Comparison of ENCODE assay signal across 17 cellular contexts in the genomic region with DNA sequence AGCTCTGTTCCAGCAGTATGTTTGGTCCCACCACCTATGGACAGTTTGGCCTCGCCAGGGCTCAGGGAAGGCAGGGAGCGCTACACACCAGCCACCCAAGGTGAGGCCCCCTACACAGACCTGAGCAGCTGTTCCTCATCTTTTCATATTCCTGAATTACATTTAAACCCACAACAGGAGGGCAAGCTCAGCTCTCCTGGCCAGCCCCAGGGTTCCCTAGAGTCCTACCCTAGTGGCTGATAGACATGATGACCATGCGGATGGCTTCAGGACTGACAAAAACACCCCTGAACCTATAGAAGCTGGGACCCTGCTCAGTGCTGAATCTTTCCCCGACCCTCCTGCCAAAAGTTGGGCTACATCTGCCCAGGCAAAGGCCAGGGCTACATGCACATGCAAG. TPM values are rescaled to one million over a fixed set of nuclear protein-coding genes. Genes with fewer than 3 reads are reported as not detected.
DNase-seq lines count a peak whose midpoint lies in the region; ATAC-seq, FAIRE-seq and TF ChIP-seq lines count a peak whose summit lies in the region.
"Had no signal": no experiment of that assay in that cellular context is flagged by ENCODE, and none has a peak within 500 bp of the region (broad histone marks: within the 10 kb centered on the region; RNA-seq: fewer than 3 reads in every experiment).

No MANE protein-coding gene starts in this region.

- no peak for TF ChIP-seq EP300 in K562 (IDR thresholded peaks at IDR 0.05; ENCODE audit: low read length)

- BruUV-seq in MCF 10A (replicated peaks; lab: Mats Ljungman, UMichigan) (no TSS peak), mammary epithelial cell (replicated peaks; lab: Mats Ljungman, UMichigan) (no TSS peak), K562 (replicated peaks; lab: Mats Ljungman, UMichigan) (no TSS peak)

- no peaks in the 10 kb centered on the region for H3K9me1 ChIP-seq in K562 (ENCODE audit: control insufficient read depth, insufficient read depth, low read length)

- H3K4me1 Mint-ChIP-seq in MCF 10A (ENCODE audit: insufficient read depth, unreplicated experiment) (peaks cover 7% of the 10 kb centered on the region), GM23338 (peaks cover 11% of the 10 kb centered on the region), osteocyte (ENCODE audit: unreplicated experiment) (peaks cover 6% of the 10 kb centered on the region)
- H3K4me1 Mint-ChIP-seq in activated T-cell treated with anti-CD3 and anti-CD28 coated beads, Interleukin-2, amount 50 U/mL, for 72 hours (ENCODE audit: low read depth): peaks cover 15% of the 10 kb centered on the region

- H3K79me2 ChIP-seq in mammary epithelial cell (ENCODE audit: insufficient read depth, low read length): no peaks in the 10 kb centered on the region
- no peaks in the 10 kb centered on the region for H3K79me2 ChIP-seq in GM23338 (replicated peaks; ENCODE audit: insufficient read depth)
- H3K79me2 ChIP-seq in K562 (ENCODE audit: control insufficient read depth, insufficient read depth, low read length): no peaks in the 10 kb centered on the region

- no peak overlapping the region for H3K4me3 Mint-ChIP-seq in MCF 10A (ENCODE audit: unreplicated experiment)
- no peak overlapping the region for H3K4me3 Mint-ChIP-seq in GM23338
- no peak overlapping the region for H3K4me3 Mint-ChIP-seq in osteocyte (ENCODE audit: unreplicated experiment)
- H3K4me3 Mint-ChIP-seq in activated T-cell treated with anti-CD3 and anti-CD28 coated beads, Interleukin-2, amount 50 U/mL, for 72 hours: no peak overlapping the region
- H3K4me3 Mint-ChIP-seq: CD4-positive, CD25-positive, alpha-beta regulatory T cell had no signal

- in situ Hi-C loops in mammary epithelial cell (cut with MboI; ENCODE audit: low sequenced_read_pairs in 2 of 2): no loop called here
- in situ Hi-C loops in K562 (cut with MboI): no loop called here

- H3K36me3 Mint-ChIP-seq in MCF 10A (ENCODE audit: insufficient read depth, unreplicated experiment): no peaks in the 10 kb centered on the region
- H3K36me3 Mint-ChIP-seq in GM23338 (ENCODE audit: low read depth): no peaks in the 10 kb centered on the region; the same call in 2 of the 3 replicates
- no peaks in the 10 kb centered on the region for H3K36me3 Mint-ChIP-seq in osteocyte (ENCODE audit: unreplicated experiment)
- H3K36me3 Mint-ChIP-seq in activated T-cell treated with anti-CD3 and anti-CD28 coated beads, Interleukin-2, amount 50 U/mL, for 72 hours (ENCODE audit: insufficient read depth in 2 of 2): no peaks in the 10 kb centered on the region
- H3K36me3 Mint-ChIP-seq: CD4-positive, CD25-positive, alpha-beta regulatory T cell had no signal

- H3K36me3 ChIP-seq in mammary epithelial cell (ENCODE audit: insufficient read depth, low read length) (no peaks in the 10 kb centered on the region), GM23338 (ENCODE audit: insufficient read depth) (no peaks in the 10 kb centered on the region; the same call in 1 of the 2 replicates), K562 (ENCODE audit: control insufficient read depth, insufficient read depth, low read length) (no peaks in the 10 kb centered on the region)
- H3K36me3 ChIP-seq: BLaER1 treated with 17β-estradiol and CSF1 and Interleukin-3, amounts not matched to agents 10 nM and 100 nM; HAP-1 had no signal

- no peak for TF ChIP-seq RAD21 in K562 (CRISPR knock-in tag; conservative IDR thresholded peaks at IDR 0.05 in 1 of 2, IDR thresholded peaks at IDR 0.05 in 1 of 2)

- POLR2A ChIA-PET in MCF 10A (lab: Yijun Ruan, JAX) (interaction anchor here (0.9 kb wide), 1 partner anchor 332 kb away, joined by 3 read pairs; no protein-coding TSS in a partner anchor), K562 (lab: Yijun Ruan, JAX) (interaction anchor here (0.6 to 1.0 kb wide), 2 partner anchors 29 to 65 kb away, joined by 3 to 5 read pairs; no protein-coding TSS in a partner anchor)

- FAIRE-seq in K562 (lab: Jason Lieb, UNC): no peak
- FAIRE-seq: HepG2, HTR-8/SVneo had no signal

- WGBS in mammary epithelial cell (ENCODE audit: low coverage, missing lambda C conversion rate): 66% methylated on average over 4 of the region's 4 CpGs
- 0% methylated on average over 4 of the region's 4 CpGs for WGBS in K562 (ENCODE audit: insufficient coverage, low coverage, missing lambda C conversion rate)

- H3K4me1 ChIP-seq in mammary epithelial cell (ENCODE audit: insufficient read depth, low read length) (peaks cover 6% of the 10 kb centered on the region), GM23338 (ENCODE audit: insufficient read depth) (peaks cover 22% of the 10 kb centered on the region), K562 (replicated peaks in 1 of 2; ENCODE audit: control insufficient read depth in 2 of 2, insufficient read depth in 2 of 2, low read length in 2 of 2) (peaks cover 0 to 7% of the 10 kb centered on the region in 2 experiments; a peak in 2 of 5 replicates)
- H3K4me1 ChIP-seq: BLaER1 treated with 17β-estradiol and CSF1 and Interleukin-3, amounts not matched to agents 10 nM and 100 nM; HAP-1 had no signal

- H3K9me3 ChIP-seq in mammary epithelial cell (replicated peaks; ENCODE audit: insufficient read depth, low read length) (no peaks in the 10 kb centered on the region), K562 (replicated peaks; ENCODE audit: control insufficient read depth, insufficient read depth, low read depth, low read length) (no peaks in the 10 kb centered on the region)

- ATAC-seq in GM23338 (no peak; the same call in 2 of the 3 replicates), K562 (peak; percentile 46; the same call in 2 of the 3 replicates), GM18873 (IDR thresholded peaks at IDR 0.05; ENCODE audit: low FRiP score, unreplicated experiment) (no peak)
- ATAC-seq in activated T-cell treated with anti-CD3 and anti-CD28 coated beads, Interleukin-2, amount 50 U/mL, for 72 hours (replicated peaks in 1 of 2): no peak
- ATAC-seq: HepG2 had no signal

- intact Hi-C loops in MCF 10A (cut with micrococcal nuclease) (no loop called here), mammary epithelial cell (cut with micrococcal nuclease) (no loop called here), K562 (cut with micrococcal nuclease) (no loop called here)

- no peaks in the 10 kb centered on the region for H4K20me1 ChIP-seq in mammary epithelial cell (ENCODE audit: insufficient read depth, low read length)
- peaks cover 26% of the 10 kb centered on the region for H4K20me1 ChIP-seq in GM23338 (replicated peaks; ENCODE audit: insufficient read depth)
- no peaks in the 10 kb centered on the region for H4K20me1 ChIP-seq in K562 (replicated peaks; ENCODE audit: control insufficient read depth, insufficient read depth, low read length)
- H4K20me1 ChIP-seq: BLaER1 treated with 17β-estradiol and CSF1 and Interleukin-3, amounts not matched to agents 10 nM and 100 nM had no signal

- no peak for TF ChIP-seq CTCF in MCF 10A (IDR thresholded peaks at IDR 0.05; ENCODE audit: unreplicated experiment)
- no peak for TF ChIP-seq CTCF in mammary epithelial cell (conservative IDR thresholded peaks at IDR 0.05 in 1 of 2, IDR thresholded peaks at IDR 0.05 in 1 of 2; ENCODE audit: extremely low read depth in 1 of 2, insufficient read depth in 1 of 2, low read depth in 1 of 2, low read length in 2 of 2)
- peak in 1 of 2 experiments; percentile 11; a peak in 1 of 4 replicates for TF ChIP-seq CTCF in GM23338 (conservative IDR thresholded peaks at IDR 0.05; ENCODE audit: low read depth in 2 of 2)
- TF ChIP-seq CTCF in K562 (IDR thresholded peaks at IDR 0.05 in 2 of 3, conservative IDR thresholded peaks at IDR 0.05 in 1 of 3; ENCODE audit: insufficient read depth in 2 of 3, low read depth in 1 of 3, low read length in 3 of 3): no peak
- TF ChIP-seq CTCF in osteocyte (IDR thresholded peaks at IDR 0.05): no peak

- CTCF ChIA-PET in MCF 10A (lab: Yijun Ruan, JAX): interaction anchor here (0.7 kb wide), 1 partner anchor 814 kb away, joined by 4 read pairs; no protein-coding TSS in a partner anchor
- CTCF ChIA-PET in mammary epithelial cell (lab: Charles Lee; ENCODE audit: low non-redundant PET): no interaction called here
- CTCF ChIA-PET in K562 (lab: Yijun Ruan, JAX; ENCODE audit: low intra/inter-chr PET ratio): no interaction called here

- H3K27me3 ChIP-seq in mammary epithelial cell (ENCODE audit: insufficient read depth, low read length) (peaks cover 35% of the 10 kb centered on the region), GM23338 (ENCODE audit: insufficient read depth) (peaks cover 87% of the 10 kb centered on the region), K562 (ENCODE audit: control insufficient read depth in 2 of 2, insufficient read depth in 2 of 2, low read length in 2 of 2) (peaks cover 42 to 48% of the 10 kb centered on the region in 2 experiments)

- peaks cover 15% of the 10 kb centered on the region; the same call in 1 of the 2 replicates for H3F3A ChIP-seq in GM23338 (replicated peaks; ENCODE audit: low read depth)

- DNase-seq in MCF 10A (ENCODE audit: unreplicated experiment) (no peak), mammary epithelial cell (no peak), GM23338 (ENCODE audit: low spot score) (peak; percentile 8), K562 (ENCODE audit: extremely low read depth in 1 of 4, low spot score in 3 of 4) (peak in 1 of 4 experiments; percentile 4), osteocyte (ENCODE audit: extremely low spot score, unreplicated experiment) (peak; percentile 67), NOMO-1 treated with dmso at 0.1 percent for 144 hours (lab: John Stamatoyannopoulos, UW; ENCODE audit: unreplicated experiment) (no peak)
- DNase-seq in activated T-cell treated with anti-CD3 and anti-CD28 coated beads, Interleukin-2, amount 50 U/mL, for 72 hours: no peak
- DNase-seq: Calu3; CD4-positive, CD25-positive, alpha-beta regulatory T cell; DMS 273 treated with DMSO at 0.1 percent for 48 hours; GM23248 had no signal

- H3K27ac ChIP-seq in mammary epithelial cell (ENCODE audit: insufficient read depth, low read depth, low read length) (no peak overlapping the region), GM23338 (ENCODE audit: low read depth) (no peak overlapping the region), K562 (ENCODE audit: extremely low read depth, low read depth, low read length) (no peak overlapping the region)
- H3K27ac ChIP-seq: 22Rv1; BLaER1 treated with 17β-estradiol and CSF1 and Interleukin-3, amounts not matched to agents 10 nM and 100 nM; GM23248 had no signal

- H3K27ac Mint-ChIP-seq in MCF 10A (ENCODE audit: low read depth, unreplicated experiment): peak overlapping the region; percentile 4
- H3K27ac Mint-ChIP-seq in GM23338: no peak overlapping the region
- H3K27ac Mint-ChIP-seq in osteocyte (ENCODE audit: unreplicated experiment): no peak overlapping the region
- no peak overlapping the region for H3K27ac Mint-ChIP-seq in activated T-cell treated with anti-CD3 and anti-CD28 coated beads, Interleukin-2, amount 50 U/mL, for 72 hours
- H3K27ac Mint-ChIP-seq: CD4-positive, CD25-positive, alpha-beta regulatory T cell had no signal

- H3K27me3 Mint-ChIP-seq in MCF 10A (ENCODE audit: insufficient read depth, unreplicated experiment) (peaks cover 51% of the 10 kb centered on the region), GM23338 (ENCODE audit: insufficient read depth, low read depth, poor library complexity) (peaks cover 70% of the 10 kb centered on the region), osteocyte (ENCODE audit: unreplicated experiment) (peaks cover 74% of the 10 kb centered on the region)
- H3K27me3 Mint-ChIP-seq in activated T-cell treated with anti-CD3 and anti-CD28 coated beads, Interleukin-2, amount 50 U/mL, for 72 hours (ENCODE audit: low read depth): peaks cover 72% of the 10 kb centered on the region

- H3K9me2 ChIP-seq in GM23338 (ENCODE audit: insufficient read depth): no peaks in the 10 kb centered on the region

- H3K9me3 Mint-ChIP-seq in MCF 10A (ENCODE audit: unreplicated experiment): no peaks in the 10 kb centered on the region
- no peaks in the 10 kb centered on the region for H3K9me3 Mint-ChIP-seq in GM23338
- no peaks in the 10 kb centered on the region for H3K9me3 Mint-ChIP-seq in osteocyte (ENCODE audit: unreplicated experiment)
- H3K9me3 Mint-ChIP-seq in activated T-cell treated with anti-CD3 and anti-CD28 coated beads, Interleukin-2, amount 50 U/mL, for 72 hours: no peaks in the 10 kb centered on the region
- H3K9me3 Mint-ChIP-seq: CD4-positive, CD25-positive, alpha-beta regulatory T cell had no signal

- TF ChIP-seq POLR2A in K562 (conservative IDR thresholded peaks at IDR 0.05): no peak

- H3K4me3 ChIP-seq in mammary epithelial cell (replicated peaks in 1 of 3; ENCODE audit: insufficient read depth in 1 of 3, low read depth in 2 of 3, low read length in 3 of 3) (no peak overlapping the region), GM23338 (no peak overlapping the region), K562 (no peak overlapping the region)
- H3K4me3 ChIP-seq: BLaER1 treated with 17β-estradiol and CSF1 and Interleukin-3, amounts not matched to agents 10 nM and 100 nM; GM23248; HAP-1 had no signal

- dilution Hi-C loops in mammary epithelial cell (cut with HindIII; ENCODE audit: low sequenced_read_pairs): no loop called here

- H3K9ac ChIP-seq in mammary epithelial cell (ENCODE audit: insufficient read depth, low read length) (no peak overlapping the region), K562 (ENCODE audit: insufficient read depth in 1 of 2, low read depth in 2 of 2, low read length in 2 of 2) (no peak overlapping the region)
- H3K9ac ChIP-seq: BLaER1 treated with 17β-estradiol and CSF1 and Interleukin-3, amounts not matched to agents 10 nM and 100 nM; GM23248 had no signal

- H2AFZ ChIP-seq in mammary epithelial cell (ENCODE audit: low read depth, low read length) (no peak overlapping the region), GM23338 (no peak overlapping the region), K562 (ENCODE audit: low read depth, low read length) (no peak overlapping the region)
- H2AFZ ChIP-seq: GM23248 had no signal

- H3K4me2 ChIP-seq in mammary epithelial cell (ENCODE audit: insufficient read depth, low read depth, low read length): no peak overlapping the region
- no peak overlapping the region for H3K4me2 ChIP-seq in GM23338
- no peak overlapping the region for H3K4me2 ChIP-seq in K562 (ENCODE audit: insufficient read depth, low read length)
- H3K4me2 ChIP-seq: BLaER1 treated with 17β-estradiol and CSF1 and Interleukin-3, amounts not matched to agents 10 nM and 100 nM had no signal

RNA-seq across cellular contexts. Expression of a gene that starts 6.7 kb away (rescaled TPM):
- total RNA-seq in MCF 10A (2022): not detected in 2 replicates
- total RNA-seq in mammary epithelial cell: under 1 TPM in 1 of 2 donors, not detected in 1; 0.38 TPM
- 0.11 TPM for polyA plus RNA-seq in mammary epithelial cell
- 0.78 TPM for polyA minus RNA-seq in mammary epithelial cell
- total RNA-seq in GM23338 (2014; rRNA removed; shearing (Covaris generic)): 0.35 and 0.45 TPM in 2 replicates
- 0.12 TPM in 1 of 2 replicates, not detected in the other for polyA plus RNA-seq in GM23338 (2016; fragmentation: Nextera tagmentation; extraction: Ambion mirVana)
- not detected in 2 replicates for total RNA-seq in K562 (2011; cell fraction: chromatin; rRNA removed; ENCODE audit: low replicate concordance)
- total RNA-seq in K562 (2011; cell fraction: nucleolus; rRNA removed): not detected in 2 replicates
- not detected in 2 replicates for total RNA-seq in K562 (2011; cell fraction: nucleoplasm; rRNA removed)
- total RNA-seq in K562 (2014; rRNA removed): not detected in 2 replicates
- total RNA-seq in K562 (2014; rRNA removed; fragmentation: Illumina TruSeq; extraction: Trizol): not detected in 2 replicates
- total RNA-seq in K562 (2015; rRNA removed; fragmentation: Illumina TruSeq; extraction: Trizol): not detected in 2 replicates
- total RNA-seq in K562 (2021): not detected in 2 replicates
- polyA plus RNA-seq in K562 (2011; rRNA removed): not detected in 2 replicates
- polyA plus RNA-seq in K562 (2011; cell fraction: cytosol; rRNA removed): not detected in 2 replicates
- polyA plus RNA-seq in K562 (2011; cell fraction: nucleus; rRNA removed): not detected in 2 replicates
- not detected in 2 replicates for polyA plus RNA-seq in K562 (2012)
- not detected in 2 replicates for polyA plus RNA-seq in K562 (2014; fragmentation: Illumina TruSeq; extraction: Trizol)
- not detected for polyA plus RNA-seq in K562 (2014; fragmentation: Nextera tagmentation; extraction: Ambion mirVana)
- polyA plus RNA-seq in K562 (2014; rRNA removed): not detected in 2 replicates
- not detected in 2 replicates for polyA minus RNA-seq in K562 (2011; rRNA and poly(A)+ RNA removed)
- polyA minus RNA-seq in K562 (2011; cell fraction: cytosol; rRNA and poly(A)+ RNA removed): not detected in 2 replicates
- not detected in 2 replicates for polyA minus RNA-seq in K562 (2011; cell fraction: nucleus; rRNA and poly(A)+ RNA removed)
- total RNA-seq in osteocyte: not detected in 2 replicates
- total RNA-seq in activated T-cell treated with anti-CD3 and anti-CD28 coated beads, Interleukin-2, amount 50 U/mL, for 72 hours: under 1 TPM; 0.79 to 0.96 TPM
- total RNA-seq: CD4-positive, CD25-positive, alpha-beta regulatory T cell; GM23248; HepG2 had no signal
- polyA plus RNA-seq: CD4-positive, CD25-positive, alpha-beta regulatory T cell; GM23248; HepG2 had no signal

Comparison
In these comparisons a context has a peak if more than half of its experiments do, and no peak if none do; other contexts are left out.
1. DNase-seq: peak in GM23338 (single experiment) and osteocyte (single experiment); none in MCF 10A (single experiment), mammary epithelial cell (single experiment), NOMO-1 treated with dmso at 0.1 percent for 144 hours (single experiment) and activated T-cell treated with anti-CD3 and anti-CD28 coated beads, Interleukin-2, amount 50 U/mL, for 72 hours (0 of 2).